ENCODE assay signal across 8 cellular contexts in the genomic region with DNA sequence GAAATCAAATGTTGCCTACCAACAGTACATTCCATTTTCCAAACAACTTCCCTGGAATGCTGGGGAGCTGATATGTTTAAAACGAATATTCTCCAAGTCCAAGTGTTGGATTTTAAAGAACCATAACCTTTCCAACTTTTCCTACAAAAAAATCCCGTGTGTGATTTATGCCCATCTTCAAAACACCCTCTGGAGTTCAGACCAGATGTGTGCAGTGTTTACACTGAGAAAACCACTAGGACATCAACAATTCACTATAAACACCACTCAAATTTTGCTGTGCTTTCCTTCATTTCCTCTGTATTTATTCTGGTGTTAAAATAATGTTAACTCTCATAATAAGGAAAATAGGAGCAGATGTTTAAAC. TPM values are rescaled to one million over a fixed set of nuclear protein-coding genes. Genes with fewer than 3 reads are reported as not detected.
DNase-seq lines count a peak whose midpoint lies in the region; ATAC-seq and TF ChIP-seq lines count a peak whose summit lies in the region.

No MANE protein-coding gene starts in this region.

- H3K27me3 Mint-ChIP-seq in activated naive CD4-positive, alpha-beta T cell treated with anti-CD3 and anti-CD28 coated beads, Interleukin-2, amount 10 ng/mL, durations not matched to agents 7 days and 5 days, result peaks cover 13% of the 10 kb centered on the region
- H3K27me3 Mint-ChIP-seq in type B pancreatic cell, result no peaks in the 10 kb centered on the region

- no peak for DNase-seq in activated naive CD4-positive, alpha-beta T cell treated with anti-CD3 and anti-CD28 coated beads, Interleukin-2, amount 10 ng/mL, durations not matched to agents 7 days and 5 days
- DNase-seq in activated naive CD4-positive, alpha-beta T cell (lab: John Stamatoyannopoulos, UW), result no peak
- no peak for DNase-seq in right lobe of liver
- no peak for DNase-seq in type B pancreatic cell (ENCODE audit: extremely low spot score, unreplicated experiment)
- DNase-seq in NCI-H2107 (lab: John Stamatoyannopoulos, UW), result no peak
- no peak for DNase-seq in NCI-H774 (lab: John Stamatoyannopoulos, UW)

- H3K36me3 ChIP-seq in right lobe of liver, result no peaks in the 10 kb centered on the region

- peak overlapping the region; percentile 90 for H3K27ac ChIP-seq in angular gyrus (ENCODE audit: low read depth, low read length)
- peak overlapping the region; percentile 70 to 96 (median 75) for H3K27ac ChIP-seq in right lobe of liver

- peaks cover 40% of the 10 kb centered on the region for H3K36me3 Mint-ChIP-seq in activated naive CD4-positive, alpha-beta T cell treated with anti-CD3 and anti-CD28 coated beads, Interleukin-2, amount 10 ng/mL, durations not matched to agents 7 days and 5 days
- peaks cover 10% of the 10 kb centered on the region for H3K36me3 Mint-ChIP-seq in type B pancreatic cell

- H3K27me3 ChIP-seq in right lobe of liver, result no peaks in the 10 kb centered on the region

- ATAC-seq in right lobe of liver (no peak), GM21381 (IDR thresholded peaks at IDR 0.05; ENCODE audit: unreplicated experiment) (no peak)

- no peaks in the 10 kb centered on the region for H3K4me1 ChIP-seq in right lobe of liver

- H3K4me3 ChIP-seq in right lobe of liver, result peak overlapping the region in 2 of 3 donors; percentile 68 to 71

- intact Hi-C loops in right lobe of liver (cut with DNase I), result no loop called here

- H3K27ac Mint-ChIP-seq in activated naive CD4-positive, alpha-beta T cell treated with anti-CD3 and anti-CD28 coated beads, Interleukin-2, amount 10 ng/mL, durations not matched to agents 7 days and 5 days, result peak overlapping the region; percentile 100
- peak overlapping the region; percentile 92 for H3K27ac Mint-ChIP-seq in type B pancreatic cell

- H3K9me3 Mint-ChIP-seq in activated naive CD4-positive, alpha-beta T cell treated with anti-CD3 and anti-CD28 coated beads, Interleukin-2, amount 10 ng/mL, durations not matched to agents 7 days and 5 days, result no peaks in the 10 kb centered on the region
- H3K9me3 Mint-ChIP-seq in type B pancreatic cell, result no peaks in the 10 kb centered on the region

- TF ChIP-seq CTCF in right lobe of liver (IDR thresholded peaks at IDR 0.05), result no peak
- TF ChIP-seq CTCF in type B pancreatic cell (conservative IDR thresholded peaks at IDR 0.05), result no peak

- H3K4me3 Mint-ChIP-seq in activated naive CD4-positive, alpha-beta T cell treated with anti-CD3 and anti-CD28 coated beads, Interleukin-2, amount 10 ng/mL, durations not matched to agents 7 days and 5 days, result peak overlapping the region; percentile 100
- peak overlapping the region; percentile 98 for H3K4me3 Mint-ChIP-seq in type B pancreatic cell

- CTCF ChIA-PET in activated naive CD4-positive, alpha-beta T cell treated with anti-CD3 and anti-CD28 coated beads, Interleukin-2, amount 10 ng/mL, durations not matched to agents 7 days and 5 days (lab: Charles Lee), result interaction anchor here (0.6 to 2.4 kb wide), 3 partner anchors 15 to 1212 kb away, joined by 3 to 7 read pairs (median 3); no protein-coding TSS in a partner anchor

- TF ChIP-seq POLR2A in right lobe of liver (IDR thresholded peaks at IDR 0.05), result no peak

- WGBS in right lobe of liver (ENCODE audit: insufficient coverage, low coverage, low lambda C conversion rate, missing lambda C conversion rate), result 21% methylated on average over 2 of the region's 2 CpGs

- no peaks in the 10 kb centered on the region for H3K9me3 ChIP-seq in right lobe of liver

- H3K4me1 Mint-ChIP-seq in activated naive CD4-positive, alpha-beta T cell treated with anti-CD3 and anti-CD28 coated beads, Interleukin-2, amount 10 ng/mL, durations not matched to agents 7 days and 5 days, result peaks cover 56% of the 10 kb centered on the region
- H3K4me1 Mint-ChIP-seq in type B pancreatic cell (ENCODE audit: unreplicated experiment), result peaks cover 56% of the 10 kb centered on the region

RNA-seq across cellular contexts. Expression of a gene that starts 2.4 kb away (rescaled TPM):
- total RNA-seq in right lobe of liver (10 to 100 TPM; 10.4 to 22.4 (median 15.2) TPM), type B pancreatic cell (ENCODE audit: low replicate concordance) (78.5 and 111 TPM in 2 replicates)
